In genomic region chr7:46532571-46532970, GRCh38 we compare ENCODE assay signal across 22 cellular contexts.
"Had no signal": no experiment of that assay in that cellular context is flagged by ENCODE, and none has a peak within 500 bp of the region (broad histone marks: within the 10 kb centered on the region; RNA-seq: fewer than 3 reads in every experiment).

No MANE protein-coding gene starts in this region.

- DNase-seq: kidney; left colon; left ventricle myocardium superior; mesendoderm; naive thymus-derived CD4-positive, alpha-beta T cell; nephron progenitor cell; psoas muscle; retina; right lobe of liver; spleen; stimulated activated CD4-positive, alpha-beta T cell treated with anti-CD3 and anti-CD28 coated beads, Interleukin-2, amount 100 ng/mL, for 24 hours; stimulated activated CD4-positive, alpha-beta T cell treated with anti-CD3 and anti-CD28 coated beads, Interleukin-4, amount 100 ng/mL, for 4 hours; stimulated activated naive B cell treated with anti-CD40 and anti-IgM and Interleukin-4, amounts not matched to agents 10 μg/mL and 1 μg/mL and 100 μg/mL, for 72 hours; stimulated activated naive CD8-positive, alpha-beta T cell treated with anti-CD3 and anti-CD28 coated beads, Interleukin-15, amount 100 ng/mL, for 72 hours; testis; upper lobe of right lung had no signal

- FAIRE-seq: colon, kidney had no signal

- ATAC-seq: foreskin keratinocyte; left colon; left ventricle myocardium superior; naive thymus-derived CD4-positive, alpha-beta T cell; psoas muscle; right lobe of liver; stimulated activated naive B cell treated with anti-CD40 and anti-IgM and Interleukin-4, amounts not matched to agents 10 μg/mL and 1 μg/mL and 100 μg/mL, for 72 hours; stimulated activated naive CD8-positive, alpha-beta T cell treated with anti-CD3 and anti-CD28 coated beads, Interleukin-15, amount 100 ng/mL, for 72 hours; upper lobe of right lung had no signal

- H3K4me3 ChIP-seq: hepatocyte, lung, psoas muscle, right lobe of liver, spleen, testis, tibial nerve, upper lobe of right lung, vagina had no signal
